ENCODE assay signal across 11 cellular contexts in genomic region chr20:44973053-44973452, GRCh38. TPM values are rescaled to one million over a fixed set of nuclear protein-coding genes. Genes with fewer than 3 reads are reported as not detected.
DNase-seq lines count a peak whose midpoint lies in the region; ATAC-seq and TF ChIP-seq lines count a peak whose summit lies in the region.
"Had no signal": no experiment of that assay in that cellular context is flagged by ENCODE, and none has a peak within 500 bp of the region (broad histone marks: within the 10 kb centered on the region; RNA-seq: fewer than 3 reads in every experiment).

No MANE protein-coding gene starts in this region.

- H3K4me2 ChIP-seq in MM.1S (ENCODE audit: low read depth, low read length), result peak overlapping the region; percentile 38; the same call in 1 of the 2 replicates

- H4K20me1 ChIP-seq in MM.1S (ENCODE audit: insufficient read depth, low read length), result no peaks in the 10 kb centered on the region

- no peaks in the 10 kb centered on the region for H3K9me2 ChIP-seq in MM.1S (replicated peaks; ENCODE audit: insufficient read depth, low read length)

- no peak for TF ChIP-seq CTCF in activated CD8-positive, alpha-beta T cell treated with anti-CD3 and anti-CD28 coated beads for 36 hours (IDR thresholded peaks at IDR 0.05)
- TF ChIP-seq CTCF in MM.1S (IDR thresholded peaks at IDR 0.05; ENCODE audit: low read length) (no peak), choroid plexus epithelial cell (conservative IDR thresholded peaks at IDR 0.05; ENCODE audit: low read depth, low read length) (no peak), glutamatergic neuron (IDR thresholded peaks at IDR 0.05; ENCODE audit: partially characterized antibody, unreplicated experiment) (no peak)

- peaks cover 88% of the 10 kb centered on the region for H3K79me2 ChIP-seq in MM.1S (ENCODE audit: low read length)

- CTCF ChIA-PET in activated CD8-positive, alpha-beta T cell treated with anti-CD3 and anti-CD28 coated beads for 36 hours (lab: Charles Lee), result interaction anchor here (1.1 to 1.6 kb wide), 3 partner anchors 12 to 17 kb away, joined by 3 to 5 read pairs (median 4); no protein-coding TSS in a partner anchor
- CTCF ChIA-PET in activated CD8-positive, alpha-beta T cell treated with anti-CD3 and anti-CD28 coated beads, Interleukin-2, amount 10 ng/mL, durations not matched to agents 7 days and 5 days (lab: Charles Lee), result interaction anchor here (1.8 to 2.4 kb wide), 2 partner anchors 9 to 18 kb away, joined by 4 to 8 read pairs; no protein-coding TSS in a partner anchor

- POLR2A ChIA-PET in activated CD8-positive, alpha-beta T cell treated with anti-CD3 and anti-CD28 coated beads for 36 hours (lab: Charles Lee), result no interaction called here
- POLR2A ChIA-PET in activated CD8-positive, alpha-beta T cell treated with anti-CD3 and anti-CD28 coated beads, Interleukin-2, amount 10 ng/mL, durations not matched to agents 7 days and 5 days (lab: Charles Lee), result no interaction called here

- H2AFZ ChIP-seq in MM.1S (ENCODE audit: low read length), result no peak overlapping the region

- H3K4me1 ChIP-seq in MM.1S (ENCODE audit: low read length), result peaks cover 61% of the 10 kb centered on the region
- H3K4me1 ChIP-seq: SJCRH30 had no signal

- no peak overlapping the region for H3K27ac ChIP-seq in MM.1S (ENCODE audit: low read length)
- H3K27ac ChIP-seq: SJCRH30 had no signal

- no peak overlapping the region for H3K4me3 ChIP-seq in MM.1S (ENCODE audit: low read length)
- no peak overlapping the region for H3K4me3 ChIP-seq in choroid plexus epithelial cell (ENCODE audit: low read depth, low read length)
- H3K4me3 ChIP-seq: SJCRH30 had no signal

- no peak for ATAC-seq in activated CD8-positive, alpha-beta T cell treated with anti-CD3 and anti-CD28 coated beads for 36 hours
- ATAC-seq in activated CD8-positive, alpha-beta T cell treated with anti-CD3 and anti-CD28 coated beads, Interleukin-2, amount 10 ng/mL, durations not matched to agents 7 days and 5 days, result no peak
- no peak for ATAC-seq in stimulated activated effector memory CD8-positive, alpha-beta T cell treated with anti-CD3 and anti-CD28 coated beads, Interleukin-12 subunit alpha, Interleukin-12 subunit beta, amount 100 ng/mL, for 72 hours

- H3K27me3 Mint-ChIP-seq in activated CD8-positive, alpha-beta T cell treated with anti-CD3 and anti-CD28 coated beads for 36 hours, result no peaks in the 10 kb centered on the region
- H3K27me3 Mint-ChIP-seq in activated CD8-positive, alpha-beta T cell treated with anti-CD3 and anti-CD28 coated beads, Interleukin-2, amount 10 ng/mL, durations not matched to agents 7 days and 5 days (ENCODE audit: low read depth), result no peaks in the 10 kb centered on the region
- H3K27me3 Mint-ChIP-seq in glutamatergic neuron (ENCODE audit: unreplicated experiment), result no peaks in the 10 kb centered on the region

- no peaks in the 10 kb centered on the region for H3K9me3 Mint-ChIP-seq in activated CD8-positive, alpha-beta T cell treated with anti-CD3 and anti-CD28 coated beads for 36 hours
- no peaks in the 10 kb centered on the region for H3K9me3 Mint-ChIP-seq in activated CD8-positive, alpha-beta T cell treated with anti-CD3 and anti-CD28 coated beads, Interleukin-2, amount 10 ng/mL, durations not matched to agents 7 days and 5 days (ENCODE audit: insufficient read depth)
- no peaks in the 10 kb centered on the region for H3K9me3 Mint-ChIP-seq in stimulated activated effector memory CD8-positive, alpha-beta T cell treated with anti-CD3 and anti-CD28 coated beads, Interleukin-12 subunit alpha, Interleukin-12 subunit beta, amount 100 ng/mL, for 72 hours
- H3K9me3 Mint-ChIP-seq in glutamatergic neuron (ENCODE audit: unreplicated experiment), result no peaks in the 10 kb centered on the region
- H3K9me3 Mint-ChIP-seq: mesothelial cell of epicardium had no signal

- no peak overlapping the region for H3K9ac ChIP-seq in MM.1S (ENCODE audit: low read length)

- H3K4me3 Mint-ChIP-seq in activated CD8-positive, alpha-beta T cell treated with anti-CD3 and anti-CD28 coated beads for 36 hours, result peak overlapping the region; percentile 43
- no peak overlapping the region for H3K4me3 Mint-ChIP-seq in activated CD8-positive, alpha-beta T cell treated with anti-CD3 and anti-CD28 coated beads, Interleukin-2, amount 10 ng/mL, durations not matched to agents 7 days and 5 days
- H3K4me3 Mint-ChIP-seq in stimulated activated effector memory CD8-positive, alpha-beta T cell treated with anti-CD3 and anti-CD28 coated beads, Interleukin-12 subunit alpha, Interleukin-12 subunit beta, amount 100 ng/mL, for 72 hours, result peak overlapping the region; percentile 21
- no peak overlapping the region for H3K4me3 Mint-ChIP-seq in glutamatergic neuron (ENCODE audit: unreplicated experiment)
- H3K4me3 Mint-ChIP-seq: mesothelial cell of epicardium had no signal

- no peak for DNase-seq in activated CD8-positive, alpha-beta T cell treated with anti-CD3 and anti-CD28 coated beads for 36 hours
- no peak for DNase-seq in activated CD8-positive, alpha-beta T cell treated with anti-CD3 and anti-CD28 coated beads, Interleukin-2, amount 10 ng/mL, durations not matched to agents 7 days and 5 days
- DNase-seq in MM.1S, result no peak
- peak; percentile 36 for DNase-seq in choroid plexus epithelial cell (ENCODE audit: low read depth)
- DNase-seq in stimulated activated effector memory CD8-positive, alpha-beta T cell treated with anti-CD3 and anti-CD28 coated beads, Interleukin-12 subunit alpha, Interleukin-12 subunit beta, amount 100 ng/mL, for 72 hours (ENCODE audit: low spot score in 2 of 2), result peak in 1 of 2 donors; percentile 25
- no peak for DNase-seq in glutamatergic neuron
- DNase-seq in HUDEP-2 (lab: John Stamatoyannopoulos, UW; ENCODE audit: unreplicated experiment in 76 of 76), result no peak
- no peak for DNase-seq in kidney glomerular epithelial cell (lab: John Stamatoyannopoulos, UW)
- DNase-seq: NCI-H1417, SJCRH30 had no signal

- peak overlapping the region; percentile 83 for H3K27ac Mint-ChIP-seq in activated CD8-positive, alpha-beta T cell treated with anti-CD3 and anti-CD28 coated beads for 36 hours
- H3K27ac Mint-ChIP-seq in activated CD8-positive, alpha-beta T cell treated with anti-CD3 and anti-CD28 coated beads, Interleukin-2, amount 10 ng/mL, durations not matched to agents 7 days and 5 days, result no peak overlapping the region
- H3K27ac Mint-ChIP-seq in stimulated activated effector memory CD8-positive, alpha-beta T cell treated with anti-CD3 and anti-CD28 coated beads, Interleukin-12 subunit alpha, Interleukin-12 subunit beta, amount 100 ng/mL, for 72 hours, result peak overlapping the region; percentile 46
- no peak overlapping the region for H3K27ac Mint-ChIP-seq in glutamatergic neuron (ENCODE audit: unreplicated experiment)
- H3K27ac Mint-ChIP-seq: mesothelial cell of epicardium had no signal

- intact Hi-C loops in activated CD8-positive, alpha-beta T cell treated with anti-CD3 and anti-CD28 coated beads for 36 hours (cut with micrococcal nuclease), result no loop called here

- H3K4me1 Mint-ChIP-seq in activated CD8-positive, alpha-beta T cell treated with anti-CD3 and anti-CD28 coated beads for 36 hours (ENCODE audit: low read depth), result peaks cover 83% of the 10 kb centered on the region
- peaks cover 72% of the 10 kb centered on the region for H3K4me1 Mint-ChIP-seq in activated CD8-positive, alpha-beta T cell treated with anti-CD3 and anti-CD28 coated beads, Interleukin-2, amount 10 ng/mL, durations not matched to agents 7 days and 5 days (ENCODE audit: low read depth)
- peaks cover 80% of the 10 kb centered on the region for H3K4me1 Mint-ChIP-seq in stimulated activated effector memory CD8-positive, alpha-beta T cell treated with anti-CD3 and anti-CD28 coated beads, Interleukin-12 subunit alpha, Interleukin-12 subunit beta, amount 100 ng/mL, for 72 hours
- H3K4me1 Mint-ChIP-seq in glutamatergic neuron (ENCODE audit: low read depth, unreplicated experiment), result no peaks in the 10 kb centered on the region

- no peaks in the 10 kb centered on the region for H3K27me3 ChIP-seq in MM.1S (replicated peaks; ENCODE audit: insufficient read depth, low read length)
- H3K27me3 ChIP-seq: SJCRH30 had no signal

- H3K36me3 Mint-ChIP-seq in activated CD8-positive, alpha-beta T cell treated with anti-CD3 and anti-CD28 coated beads for 36 hours (ENCODE audit: low read depth), result peaks cover 78% of the 10 kb centered on the region
- peaks cover 82% of the 10 kb centered on the region for H3K36me3 Mint-ChIP-seq in activated CD8-positive, alpha-beta T cell treated with anti-CD3 and anti-CD28 coated beads, Interleukin-2, amount 10 ng/mL, durations not matched to agents 7 days and 5 days (ENCODE audit: low read depth)
- H3K36me3 Mint-ChIP-seq in stimulated activated effector memory CD8-positive, alpha-beta T cell treated with anti-CD3 and anti-CD28 coated beads, Interleukin-12 subunit alpha, Interleukin-12 subunit beta, amount 100 ng/mL, for 72 hours, result peaks cover 94% of the 10 kb centered on the region
- H3K36me3 Mint-ChIP-seq in glutamatergic neuron (ENCODE audit: unreplicated experiment), result no peaks in the 10 kb centered on the region

- peaks cover 24% of the 10 kb centered on the region for H3K36me3 ChIP-seq in MM.1S (replicated peaks; ENCODE audit: insufficient read depth, low read length)

- peaks cover 73% of the 10 kb centered on the region for H3F3A ChIP-seq in MM.1S (ENCODE audit: insufficient read depth, low read length)

- H3K9me3 ChIP-seq in MM.1S (replicated peaks; ENCODE audit: insufficient read depth, low read length), result no peaks in the 10 kb centered on the region
- H3K9me3 ChIP-seq: SJCRH30 had no signal

RNA-seq across cellular contexts. Expression of gene STK4, which starts 6.7 kb away (rescaled TPM):
- total RNA-seq in activated CD8-positive, alpha-beta T cell treated with anti-CD3 and anti-CD28 coated beads for 36 hours, result 100 to 1,000 TPM; 154 to 165 TPM
- total RNA-seq in activated CD8-positive, alpha-beta T cell treated with anti-CD3 and anti-CD28 coated beads, Interleukin-2, amount 10 ng/mL, durations not matched to agents 7 days and 5 days, result 100 to 1,000 TPM; 159 to 164 TPM
- total RNA-seq in glutamatergic neuron (ENCODE audit: unreplicated experiment), result 32.6 TPM

RNA-seq across cellular contexts. Expression of gene TOMM34, which starts 12.9 kb away (rescaled TPM):
- total RNA-seq in activated CD8-positive, alpha-beta T cell treated with anti-CD3 and anti-CD28 coated beads for 36 hours, result 10 to 100 TPM; 60.5 to 62.4 TPM
- 10 to 100 TPM; 20.2 to 20.3 TPM for total RNA-seq in activated CD8-positive, alpha-beta T cell treated with anti-CD3 and anti-CD28 coated beads, Interleukin-2, amount 10 ng/mL, durations not matched to agents 7 days and 5 days
- total RNA-seq in glutamatergic neuron (ENCODE audit: unreplicated experiment), result 10.8 TPM

Comparison
In these comparisons a context has a peak if more than half of its experiments do, and no peak if none do; other contexts are left out.
1. H3K27ac Mint-ChIP-seq: peak in activated CD8-positive, alpha-beta T cell treated with anti-CD3 and anti-CD28 coated beads for 36 hours (single experiment) and stimulated activated effector memory CD8-positive, alpha-beta T cell treated with anti-CD3 and anti-CD28 coated beads, Interleukin-12 subunit alpha, Interleukin-12 subunit beta, amount 100 ng/mL, for 72 hours (single experiment); none in activated CD8-positive, alpha-beta T cell treated with anti-CD3 and anti-CD28 coated beads, Interleukin-2, amount 10 ng/mL, durations not matched to agents 7 days and 5 days (single experiment) and glutamatergic neuron (single experiment).
2. H3K4me3 Mint-ChIP-seq: peak in activated CD8-positive, alpha-beta T cell treated with anti-CD3 and anti-CD28 coated beads for 36 hours (single experiment) and stimulated activated effector memory CD8-positive, alpha-beta T cell treated with anti-CD3 and anti-CD28 coated beads, Interleukin-12 subunit alpha, Interleukin-12 subunit beta, amount 100 ng/mL, for 72 hours (single experiment); none in activated CD8-positive, alpha-beta T cell treated with anti-CD3 and anti-CD28 coated beads, Interleukin-2, amount 10 ng/mL, durations not matched to agents 7 days and 5 days (single experiment) and glutamatergic neuron (single experiment).